23 cellular contexts compared by ENCODE assay signal in genomic region chr2:142756430-142756829, GRCh38.
DNase-seq lines count a peak whose midpoint lies in the region; ATAC-seq, FAIRE-seq and TF ChIP-seq lines count a peak whose summit lies in the region.
"Had no signal": no experiment of that assay in that cellular context is flagged by ENCODE, and none has a peak within 500 bp of the region (broad histone marks: within the 10 kb centered on the region; RNA-seq: fewer than 3 reads in every experiment).

No MANE protein-coding gene starts in this region.

- no peak overlapping the region for H3K9ac ChIP-seq in keratinocyte (ENCODE audit: control insufficient read depth, extremely low read depth, insufficient read depth, low read length)

- H3K27ac ChIP-seq in keratinocyte (ENCODE audit: control insufficient read depth, insufficient read depth, low read length), result no peak overlapping the region
- H3K27ac ChIP-seq: adrenal gland, spleen, tibial artery had no signal

- peaks cover 7% of the 10 kb centered on the region for H3K4me1 ChIP-seq in keratinocyte (ENCODE audit: control insufficient read depth, extremely low read depth, insufficient read depth, low read length)
- H3K4me1 ChIP-seq: adrenal gland, spleen, tibial artery had no signal

- H3K4me3 ChIP-seq in epithelial cell of esophagus (ENCODE audit: low read length), result no peak overlapping the region
- no peak overlapping the region for H3K4me3 ChIP-seq in keratinocyte (ENCODE audit: control insufficient read depth in 2 of 3, extremely low read depth in 1 of 3, insufficient read depth in 2 of 3, low read depth in 1 of 3, low read length in 3 of 3)
- H3K4me3 ChIP-seq: adrenal gland, spleen, tibial artery had no signal

- dilution Hi-C loops in keratinocyte (cut with MboI; ENCODE audit: extremely low pct_ligation_motif_present, low sequenced_read_pairs), result no loop called here

- ATAC-seq in GM18873 (IDR thresholded peaks at IDR 0.05; ENCODE audit: low FRiP score, unreplicated experiment) (no peak), GM18511 (IDR thresholded peaks at IDR 0.05; ENCODE audit: unreplicated experiment) (no peak)
- ATAC-seq: activated CD4-positive, CD25-positive, alpha-beta regulatory T cell treated with anti-CD3 and anti-CD28 coated beads, Interleukin-2, amount 50 U/mL, for 24 hours; activated CD8-positive, alpha-beta T cell treated with anti-CD3 and anti-CD28 coated beads for 36 hours; naive thymus-derived CD8-positive, alpha-beta T cell had no signal

- H4K20me1 ChIP-seq in keratinocyte (ENCODE audit: control insufficient read depth, extremely low read depth, insufficient read depth, low read length), result no peaks in the 10 kb centered on the region

- H3K9me3 ChIP-seq in keratinocyte (ENCODE audit: control insufficient read depth, low read depth, low read length), result no peaks in the 10 kb centered on the region
- H3K9me3 ChIP-seq: adrenal gland, spleen, tibial artery had no signal

- no peaks in the 10 kb centered on the region for H3K27me3 ChIP-seq in keratinocyte (ENCODE audit: control insufficient read depth, extremely low read depth, insufficient read depth, low read length)
- H3K27me3 ChIP-seq: adrenal gland, spleen, tibial artery had no signal

- FAIRE-seq in RCC 7860 (lab: Jason Lieb, UNC) (no peak), keratinocyte (lab: Jason Lieb, UNC) (peak; percentile 77)

- no peak overlapping the region for H2AFZ ChIP-seq in keratinocyte (ENCODE audit: control insufficient read depth, low read length)

- H3K4me2 ChIP-seq in keratinocyte (ENCODE audit: control insufficient read depth, extremely low read depth, insufficient read depth, low read depth, low read length), result no peak overlapping the region

- no peaks in the 10 kb centered on the region for H3K79me2 ChIP-seq in keratinocyte (ENCODE audit: control insufficient read depth, insufficient read depth, low read length)

- no peaks in the 10 kb centered on the region for H3K36me3 ChIP-seq in keratinocyte (ENCODE audit: control insufficient read depth in 2 of 2, extremely low read depth in 1 of 2, insufficient read depth in 2 of 2, low read length in 2 of 2)
- H3K36me3 ChIP-seq: adrenal gland, spleen, tibial artery had no signal

- TF ChIP-seq CTCF in epithelial cell of esophagus (IDR thresholded peaks at IDR 0.05; ENCODE audit: insufficient read depth, low read depth, low read length, missing control alignments) (no peak), keratinocyte (optimal IDR thresholded peaks at IDR 0.05 in 1 of 3, IDR thresholded peaks at IDR 0.05 in 1 of 3, conservative IDR thresholded peaks at IDR 0.05 in 1 of 3; ENCODE audit: extremely low read depth in 1 of 3, insufficient read depth in 2 of 3, low read length in 3 of 3) (no peak)

- no peaks in the 10 kb centered on the region for H3K9me1 ChIP-seq in keratinocyte (ENCODE audit: control insufficient read depth, extremely low read depth, insufficient read depth, low read length)

- DNase-seq in ELR (ENCODE audit: low read depth) (peak; percentile 90), RCC 7860 (ENCODE audit: low spot score) (peak; percentile 57), epithelial cell of esophagus (ENCODE audit: low read depth) (peak; percentile 77), keratinocyte (ENCODE audit: low read depth, low spot score) (peak; percentile 38), NCI-H2107 (lab: John Stamatoyannopoulos, UW) (no peak)
- DNase-seq in stimulated activated naive CD4-positive, alpha-beta T cell treated with Interleukin-2 at 50 U/mL for 16 hours (lab: John Stamatoyannopoulos, UW), result no peak
- DNase-seq: activated CD8-positive, alpha-beta T cell treated with anti-CD3 and anti-CD28 coated beads for 36 hours; activated gamma-delta T cell treated with Interleukin-2 at 50 U/mL for 16 hours; activated T-cell treated with anti-CD3 and anti-CD28 coated beads for 4 hours; adrenal gland; CD4-positive, alpha-beta T cell; dermis blood vessel endothelial cell; DMS153; GOT3; naive thymus-derived CD8-positive, alpha-beta T cell; NCI-H1694; retina; spleen; stimulated activated CD4-positive, alpha-beta T cell treated with anti-CD3 and anti-CD28 coated beads, Interleukin-4, amount 100 ng/mL, for 24 hours; tibial artery had no signal

Comparison
In these comparisons a context has a peak if more than half of its experiments do, and no peak if none do; other contexts are left out.
1. DNase-seq: peak in ELR (single experiment), RCC 7860 (single experiment), epithelial cell of esophagus (single experiment) and keratinocyte (single experiment); none in NCI-H2107 (single experiment) and stimulated activated naive CD4-positive, alpha-beta T cell treated with Interleukin-2 at 50 U/mL for 16 hours (single experiment).